29 cellular contexts compared by ENCODE assay signal in the genomic region with DNA sequence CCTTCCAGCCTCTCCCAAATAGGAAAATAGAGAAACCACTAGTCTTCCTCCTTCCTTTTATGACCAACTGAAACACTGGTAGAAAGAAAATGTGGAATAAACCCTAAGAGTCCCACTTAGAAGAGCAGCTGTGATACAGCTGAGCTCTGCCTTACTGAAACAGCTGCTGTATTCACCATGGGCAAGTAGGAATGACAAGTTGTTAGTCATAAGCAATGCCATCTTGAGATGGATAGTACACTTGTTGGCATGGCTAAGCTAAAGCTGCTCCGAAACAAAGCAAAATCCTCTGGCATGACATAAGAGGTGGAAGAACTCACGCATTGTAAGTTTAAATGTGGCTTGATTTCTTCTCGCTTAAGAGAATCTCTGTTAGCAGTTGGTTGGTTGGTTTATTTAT. TPM values are rescaled to one million over a fixed set of nuclear protein-coding genes. Genes with fewer than 3 reads are reported as not detected.
"Had no signal": no experiment of that assay in that cellular context is flagged by ENCODE, and none has a peak within 500 bp of the region (broad histone marks: within the 10 kb centered on the region; RNA-seq: fewer than 3 reads in every experiment).

No MANE protein-coding gene starts in this region.

- H3K27ac ChIP-seq: adrenal gland, SK-N-MC, VCaP had no signal

- DNase-seq: activated CD4-positive, alpha-beta memory T cell treated with anti-CD3 and anti-CD28 coated beads, Interleukin-2, amount 10 ng/mL, durations not matched to agents 7 days and 5 days; activated CD4-positive, alpha-beta T cell treated with anti-CD3 and anti-CD28 coated beads for 36 hours; activated CD4-positive, alpha-beta T cell treated with anti-CD3 and anti-CD28 coated beads, Interleukin-2, amount 50 U/mL, for 1 hour; activated gamma-delta T cell treated with Interleukin-2 at 50 U/mL for 16 hours; activated naive CD4-positive, alpha-beta T cell treated with anti-CD3 and anti-CD28 coated beads, Interleukin-2, amount 50 U/mL, for 16 hours; activated naive CD8-positive, alpha-beta T cell treated with anti-CD3 and anti-CD28 coated beads, Interleukin-2, amount 10 ng/mL, durations not matched to agents 7 days and 5 days; activated T-cell treated with anti-CD3 and anti-CD28 coated beads for 4 hours; activated T-cell treated with anti-CD3 and anti-CD28 coated beads, Interleukin-2, amount 50 U/mL, for 72 hours; adrenal gland; anterior cingulate cortex; KG1; NCI-H1092; NCI-H1417; NCI-H2029; NCI-H2107; NCI-H2171 treated with DMSO at 0.1 percent for 48 hours; NCI-H226; NCI-H526; NCI-H82; RPMI8226; T-cell; T-helper 2 cell; T1000 had no signal

- H3K4me3 Mint-ChIP-seq: activated CD4-positive, alpha-beta memory T cell treated with anti-CD3 and anti-CD28 coated beads, Interleukin-2, amount 10 ng/mL, durations not matched to agents 7 days and 5 days; activated CD4-positive, alpha-beta T cell treated with anti-CD3 and anti-CD28 coated beads for 36 hours; activated naive CD8-positive, alpha-beta T cell treated with anti-CD3 and anti-CD28 coated beads, Interleukin-2, amount 10 ng/mL, durations not matched to agents 7 days and 5 days; activated T-cell treated with anti-CD3 and anti-CD28 coated beads, Interleukin-2, amount 50 U/mL, for 72 hours; T-cell had no signal

- H3K27me3 ChIP-seq: adrenal gland had no signal

- H3K27me3 Mint-ChIP-seq: activated CD4-positive, alpha-beta memory T cell treated with anti-CD3 and anti-CD28 coated beads, Interleukin-2, amount 10 ng/mL, durations not matched to agents 7 days and 5 days; activated CD4-positive, alpha-beta T cell treated with anti-CD3 and anti-CD28 coated beads for 36 hours; activated naive CD8-positive, alpha-beta T cell treated with anti-CD3 and anti-CD28 coated beads, Interleukin-2, amount 10 ng/mL, durations not matched to agents 7 days and 5 days; T-cell had no signal

- H3K4me1 ChIP-seq: adrenal gland had no signal

- H3K27ac Mint-ChIP-seq: activated CD4-positive, alpha-beta memory T cell treated with anti-CD3 and anti-CD28 coated beads, Interleukin-2, amount 10 ng/mL, durations not matched to agents 7 days and 5 days; activated CD4-positive, alpha-beta T cell treated with anti-CD3 and anti-CD28 coated beads for 36 hours; activated naive CD8-positive, alpha-beta T cell treated with anti-CD3 and anti-CD28 coated beads, Interleukin-2, amount 10 ng/mL, durations not matched to agents 7 days and 5 days; activated T-cell treated with anti-CD3 and anti-CD28 coated beads, Interleukin-2, amount 50 U/mL, for 72 hours; activated T-helper 2 cell treated with anti-CD3 and anti-CD28 coated beads, Interferon-gamma antibody, Interleukin-2, Interleukin-4, amounts not matched to agents 10 μg/mL and 5 μg/mL and 100 μg/mL, durations not matched to agents 14 hours and 24 hours and 36 hours; T-cell had no signal

- H3K9me3 Mint-ChIP-seq: activated CD4-positive, alpha-beta memory T cell treated with anti-CD3 and anti-CD28 coated beads, Interleukin-2, amount 10 ng/mL, durations not matched to agents 7 days and 5 days; activated naive CD8-positive, alpha-beta T cell treated with anti-CD3 and anti-CD28 coated beads, Interleukin-2, amount 10 ng/mL, durations not matched to agents 7 days and 5 days; activated T-cell treated with anti-CD3 and anti-CD28 coated beads, Interleukin-2, amount 50 U/mL, for 72 hours; activated T-helper 2 cell treated with anti-CD3 and anti-CD28 coated beads, Interferon-gamma antibody, Interleukin-2, Interleukin-4, amounts not matched to agents 10 μg/mL and 5 μg/mL and 100 μg/mL, durations not matched to agents 14 hours and 24 hours and 36 hours; T-cell had no signal

- H3K4me1 Mint-ChIP-seq: activated CD4-positive, alpha-beta memory T cell treated with anti-CD3 and anti-CD28 coated beads, Interleukin-2, amount 10 ng/mL, durations not matched to agents 7 days and 5 days; activated naive CD8-positive, alpha-beta T cell treated with anti-CD3 and anti-CD28 coated beads, Interleukin-2, amount 10 ng/mL, durations not matched to agents 7 days and 5 days; T-cell had no signal

- FAIRE-seq: TTC549 had no signal

- ATAC-seq: activated CD4-positive, alpha-beta T cell treated with anti-CD3 and anti-CD28 coated beads for 36 hours; activated T-cell treated with anti-CD3 and anti-CD28 coated beads, Interleukin-2, amount 50 U/mL, for 72 hours; Right ventricle myocardium inferior; T-cell had no signal

- H3K4me3 ChIP-seq: adrenal gland, SK-N-MC had no signal

RNA-seq across cellular contexts. Expression of gene TMEM236, which starts 48.3 kb away (rescaled TPM):
- total RNA-seq: OCI-LY7 had no signal
